Comparison of ENCODE assay signal across 11 cellular contexts in genomic region chr4:68412031-68412430, GRCh38. TPM values are rescaled to one million over a fixed set of nuclear protein-coding genes. Genes with fewer than 3 reads are reported as not detected.
"Had no signal": no experiment of that assay in that cellular context is flagged by ENCODE, and none has a peak within 500 bp of the region (broad histone marks: within the 10 kb centered on the region; RNA-seq: fewer than 3 reads in every experiment).

No MANE protein-coding gene starts in this region.

RNA-seq across cellular contexts. Expression of gene TMPRSS11E, which starts 35.2 kb away (rescaled TPM):
- total RNA-seq: left colon, left lung, liver, lower lobe of right lung, natural killer cell, osteocyte, posterior vena cava, psoas muscle, sigmoid colon, transverse colon, upper lobe of right lung had no signal
- polyA plus RNA-seq: liver had no signal
